ENCODE assay signal across 7 cellular contexts in genomic region chr14:23006544-23007419, GRCh38.
DNase-seq lines count a peak whose midpoint lies in the region; ATAC-seq and TF ChIP-seq lines count a peak whose summit lies in the region.

No MANE protein-coding gene starts in this region.

- DNase-seq in NCI-H1930 (lab: John Stamatoyannopoulos, UW) (peak; percentile 96), T-helper 9 cell (peak; percentile 92), astrocyte of the hippocampus (ENCODE audit: low read depth, low spot score) (peak; percentile 99), hippocampal formation (lab: John Stamatoyannopoulos, UW) (peak; percentile 97 to 98), retinal pigment epithelial cell (ENCODE audit: low read depth) (peak; percentile 89)

- TF ChIP-seq CTCF in retinal pigment epithelial cell (conservative IDR thresholded peaks at IDR 0.05; ENCODE audit: low read depth, low read length), result no peak

- ATAC-seq in GM18502 (IDR thresholded peaks at IDR 0.05; ENCODE audit: poor library complexity, unreplicated experiment) (peak; percentile 93), HG02970 (IDR thresholded peaks at IDR 0.05; ENCODE audit: low FRiP score, unreplicated experiment) (peak; percentile 89)

- H3K4me3 ChIP-seq in retinal pigment epithelial cell (ENCODE audit: low read length), result peak overlapping the region; percentile 78

Comparison
In these comparisons a context has a peak if more than half of its experiments do, and no peak if none do; other contexts are left out.
1. Peak in every context shown above with its lines: DNase-seq, ATAC-seq and H3K4me3 ChIP-seq.